9 cellular contexts compared by ENCODE assay signal in the genomic region with DNA sequence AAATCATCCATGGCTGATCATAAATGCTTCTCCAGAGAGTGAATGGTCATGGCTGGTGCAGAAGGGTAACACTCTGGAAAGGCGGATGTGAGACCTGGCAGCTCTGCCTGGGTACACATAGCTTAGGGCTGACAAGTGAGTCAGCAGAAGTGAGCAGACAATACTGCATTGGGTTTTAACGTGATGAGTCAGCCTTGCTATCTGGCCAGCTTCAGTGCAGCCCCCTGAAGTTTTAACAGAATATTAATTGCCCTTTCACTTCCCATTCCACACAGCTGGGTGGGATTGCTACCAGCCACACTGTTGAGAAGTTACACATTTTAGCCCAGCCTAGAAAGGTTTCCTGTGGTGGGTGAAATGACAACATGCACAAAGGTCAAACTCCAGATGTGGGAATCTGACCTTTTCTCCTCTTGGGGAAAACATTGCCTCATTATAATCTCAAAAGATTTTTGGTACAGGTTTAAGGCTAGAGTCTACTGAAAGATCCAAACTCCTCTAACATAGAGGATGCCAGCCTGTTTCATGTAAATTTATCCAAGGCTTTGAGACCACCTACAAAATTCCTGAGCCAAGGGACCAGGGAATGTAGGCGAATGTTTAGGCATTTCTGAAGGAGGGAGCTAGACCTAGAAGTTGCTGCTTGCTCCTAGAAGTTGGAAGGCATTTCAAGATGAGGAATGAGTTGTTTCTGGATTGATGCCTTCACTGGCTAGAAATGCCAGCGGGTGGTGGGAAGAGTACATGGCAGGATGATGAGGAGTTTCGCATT.
A peak's percentile ranks its signal among the peaks of the same experiment; 100 is the strongest.
DNase-seq lines count a peak whose midpoint lies in the region; ATAC-seq, FAIRE-seq and TF ChIP-seq lines count a peak whose summit lies in the region.
"Had no signal": no experiment of that assay in that cellular context is flagged by ENCODE, and none has a peak within 500 bp of the region (broad histone marks: within the 10 kb centered on the region; RNA-seq: fewer than 3 reads in every experiment).

No MANE protein-coding gene starts in this region.

- DNase-seq in GM12891 (ENCODE audit: insufficient read length, low spot score) = peak; percentile 41
- DNase-seq in HT-29 (ENCODE audit: low spot score) = peak; percentile 63
- DNase-seq in right cardiac atrium = peak; percentile 71 to 81 (median 75)
- no peak for DNase-seq in stimulated activated effector memory CD8-positive, alpha-beta T cell treated with anti-CD3 and anti-CD28 coated beads, Interleukin-12 subunit alpha, Interleukin-12 subunit beta, amount 100 ng/mL, for 72 hours (ENCODE audit: low spot score in 2 of 2)
- DNase-seq in NCI-H82 treated with DMSO at 0.1 percent for 48 hours (lab: John Stamatoyannopoulos, UW; ENCODE audit: unreplicated experiment) = no peak
- no peak for DNase-seq in NCI-H1930 (lab: John Stamatoyannopoulos, UW)
- DNase-seq: activated naive CD8-positive, alpha-beta T cell treated with anti-CD3 and anti-CD28 coated beads, Interleukin-2, amount 10 ng/mL, durations not matched to agents 7 days and 5 days had no signal

- no peak overlapping the region for H3K27ac Mint-ChIP-seq in activated T-helper 17 cell treated with anti-CD3 and anti-CD28 coated beads, Interleukin-2, amount 50 U/mL, for 72 hours
- no peak overlapping the region for H3K27ac Mint-ChIP-seq in stimulated activated effector memory CD8-positive, alpha-beta T cell treated with anti-CD3 and anti-CD28 coated beads, Interleukin-12 subunit alpha, Interleukin-12 subunit beta, amount 100 ng/mL, for 72 hours
- H3K27ac Mint-ChIP-seq: activated naive CD8-positive, alpha-beta T cell treated with anti-CD3 and anti-CD28 coated beads, Interleukin-2, amount 10 ng/mL, durations not matched to agents 7 days and 5 days had no signal

- H3K27me3 Mint-ChIP-seq in activated T-helper 17 cell treated with anti-CD3 and anti-CD28 coated beads, Interleukin-2, amount 50 U/mL, for 72 hours = peaks cover 19% of the 10 kb centered on the region
- H3K27me3 Mint-ChIP-seq: activated naive CD8-positive, alpha-beta T cell treated with anti-CD3 and anti-CD28 coated beads, Interleukin-2, amount 10 ng/mL, durations not matched to agents 7 days and 5 days had no signal

- peaks cover 6% of the 10 kb centered on the region for H3K4me1 Mint-ChIP-seq in activated T-helper 17 cell treated with anti-CD3 and anti-CD28 coated beads, Interleukin-2, amount 50 U/mL, for 72 hours
- H3K4me1 Mint-ChIP-seq in stimulated activated effector memory CD8-positive, alpha-beta T cell treated with anti-CD3 and anti-CD28 coated beads, Interleukin-12 subunit alpha, Interleukin-12 subunit beta, amount 100 ng/mL, for 72 hours = peaks cover 13% of the 10 kb centered on the region

- no peaks in the 10 kb centered on the region for H3K9me3 ChIP-seq in right cardiac atrium (ENCODE audit: control insufficient read depth, low read length)

- TF ChIP-seq POLR2A in GM12891 (IDR thresholded peaks at IDR 0.05; ENCODE audit: low read depth, low read length) = no peak

- H3K4me3 Mint-ChIP-seq in activated T-helper 17 cell treated with anti-CD3 and anti-CD28 coated beads, Interleukin-2, amount 50 U/mL, for 72 hours = no peak overlapping the region
- H3K4me3 Mint-ChIP-seq in stimulated activated effector memory CD8-positive, alpha-beta T cell treated with anti-CD3 and anti-CD28 coated beads, Interleukin-12 subunit alpha, Interleukin-12 subunit beta, amount 100 ng/mL, for 72 hours = no peak overlapping the region
- H3K4me3 Mint-ChIP-seq: activated naive CD8-positive, alpha-beta T cell treated with anti-CD3 and anti-CD28 coated beads, Interleukin-2, amount 10 ng/mL, durations not matched to agents 7 days and 5 days had no signal

- peaks cover 10% of the 10 kb centered on the region for H3K4me1 ChIP-seq in right cardiac atrium (ENCODE audit: control insufficient read depth, insufficient read depth, low read length)

- H3K27ac ChIP-seq in right cardiac atrium (ENCODE audit: low read length) = peak overlapping the region; percentile 28

- ATAC-seq in GM21619 (IDR thresholded peaks at IDR 0.05; ENCODE audit: unreplicated experiment) = peak; percentile 93
- ATAC-seq in activated T-helper 17 cell treated with anti-CD3 and anti-CD28 coated beads, Interleukin-2, amount 50 U/mL, for 72 hours (replicated peaks) = peak; percentile 74
- peak; percentile 92 to 93 for ATAC-seq in right cardiac atrium
- ATAC-seq in stimulated activated effector memory CD8-positive, alpha-beta T cell treated with anti-CD3 and anti-CD28 coated beads, Interleukin-12 subunit alpha, Interleukin-12 subunit beta, amount 100 ng/mL, for 72 hours = peak; percentile 80

- no peaks in the 10 kb centered on the region for H3K36me3 Mint-ChIP-seq in activated T-helper 17 cell treated with anti-CD3 and anti-CD28 coated beads, Interleukin-2, amount 50 U/mL, for 72 hours (ENCODE audit: low read depth)
- no peaks in the 10 kb centered on the region for H3K36me3 Mint-ChIP-seq in stimulated activated effector memory CD8-positive, alpha-beta T cell treated with anti-CD3 and anti-CD28 coated beads, Interleukin-12 subunit alpha, Interleukin-12 subunit beta, amount 100 ng/mL, for 72 hours

- no peaks in the 10 kb centered on the region for H3K9me3 Mint-ChIP-seq in activated T-helper 17 cell treated with anti-CD3 and anti-CD28 coated beads, Interleukin-2, amount 50 U/mL, for 72 hours
- H3K9me3 Mint-ChIP-seq in stimulated activated effector memory CD8-positive, alpha-beta T cell treated with anti-CD3 and anti-CD28 coated beads, Interleukin-12 subunit alpha, Interleukin-12 subunit beta, amount 100 ng/mL, for 72 hours = no peaks in the 10 kb centered on the region

- WGBS in right cardiac atrium = 46% methylated on average over 5 of the region's 5 CpGs

- H3K4me3 ChIP-seq in right cardiac atrium (ENCODE audit: low read length) = no peak overlapping the region

- no peaks in the 10 kb centered on the region for H3K27me3 ChIP-seq in right cardiac atrium (ENCODE audit: control insufficient read depth, insufficient read depth)

- FAIRE-seq in GM12891 (lab: Jason Lieb, UNC) = peak; percentile 93

- intact Hi-C loops in right cardiac atrium (cut with DNase I) = no loop called here

TF ChIP-seq in GM12891, 5 proteins besides CTCF, POLR2A, EP300 and RAD21:
- TF ChIP-seq POU2F2 (IDR thresholded peaks at IDR 0.05; ENCODE audit: low read depth, low read length) = peak; percentile 83
- TF ChIP-seq TAF1 (IDR thresholded peaks at IDR 0.05; ENCODE audit: low read depth, low read length) = no peak
- peak; percentile 95 for TF ChIP-seq SPI1 (IDR thresholded peaks at IDR 0.05; ENCODE audit: low read depth, low read length)

Comparison
In these comparisons a context has a peak if more than half of its experiments do, and no peak if none do; other contexts are left out.
1. DNase-seq: peak in GM12891 (single experiment), HT-29 (single experiment) and right cardiac atrium (3 of 3); none in stimulated activated effector memory CD8-positive, alpha-beta T cell treated with anti-CD3 and anti-CD28 coated beads, Interleukin-12 subunit alpha, Interleukin-12 subunit beta, amount 100 ng/mL, for 72 hours (0 of 2), NCI-H82 treated with DMSO at 0.1 percent for 48 hours (single experiment) and NCI-H1930 (0 of 2).
2. Peak in every context shown above with its lines, with median percentiles within 50 percentile points of each other: ATAC-seq.